Comparison of ENCODE assay signal across 1 cellular context in the genomic region with DNA sequence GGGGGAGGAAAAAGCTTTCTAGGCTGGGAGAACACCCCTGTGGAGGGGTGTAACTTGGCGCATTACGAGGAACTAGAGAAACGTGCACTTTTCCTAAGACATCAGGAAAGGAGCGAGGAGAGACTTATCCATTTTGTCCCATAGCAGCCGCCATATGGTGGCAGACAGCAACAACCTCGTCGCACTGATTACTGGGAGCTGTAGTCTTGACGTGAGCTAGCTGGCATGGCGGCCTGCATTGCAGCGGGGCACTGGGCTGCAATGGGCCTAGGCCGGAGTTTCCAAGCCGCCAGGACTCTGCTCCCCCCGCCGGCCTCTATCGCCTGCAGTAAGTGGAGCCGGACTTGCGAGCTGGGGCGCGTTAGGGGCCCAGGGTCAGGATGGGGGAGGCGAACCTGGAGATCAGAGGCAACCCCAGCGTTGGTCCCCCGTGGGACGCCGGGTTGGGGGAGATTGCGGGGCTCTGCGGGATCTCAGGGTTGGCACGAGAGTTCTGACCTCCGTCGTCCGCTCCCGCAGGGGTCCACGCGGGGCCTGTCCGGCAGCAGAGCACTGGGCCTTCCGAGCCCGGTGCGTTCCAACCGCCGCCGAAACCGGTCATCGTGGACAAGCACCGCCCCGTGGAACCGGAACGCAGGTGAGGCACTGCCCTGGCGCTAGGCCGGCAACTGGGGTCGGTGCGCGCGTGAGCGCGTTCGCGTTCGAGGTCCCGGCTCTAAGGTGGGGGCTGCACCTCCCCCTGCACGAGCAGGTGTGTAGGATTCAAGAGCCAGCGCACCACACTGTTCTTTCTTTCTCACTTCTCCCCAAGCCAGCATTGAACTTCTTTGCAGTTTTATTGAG.
A peak's percentile ranks its signal among the peaks of the same experiment; 100 is the strongest.
TF ChIP-seq lines count a peak whose summit lies in the region.

A gene (plus strand): TSS at position 201 of the 843 bp plus-strand sequence. CDS start 25 bp downstream, at position 226.

TF ChIP-seq in HepG2, 621 proteins besides CTCF, POLR2A, EP300 and RAD21 (continued from another document and continues in another):
- TF ChIP-seq, protein P1, sequence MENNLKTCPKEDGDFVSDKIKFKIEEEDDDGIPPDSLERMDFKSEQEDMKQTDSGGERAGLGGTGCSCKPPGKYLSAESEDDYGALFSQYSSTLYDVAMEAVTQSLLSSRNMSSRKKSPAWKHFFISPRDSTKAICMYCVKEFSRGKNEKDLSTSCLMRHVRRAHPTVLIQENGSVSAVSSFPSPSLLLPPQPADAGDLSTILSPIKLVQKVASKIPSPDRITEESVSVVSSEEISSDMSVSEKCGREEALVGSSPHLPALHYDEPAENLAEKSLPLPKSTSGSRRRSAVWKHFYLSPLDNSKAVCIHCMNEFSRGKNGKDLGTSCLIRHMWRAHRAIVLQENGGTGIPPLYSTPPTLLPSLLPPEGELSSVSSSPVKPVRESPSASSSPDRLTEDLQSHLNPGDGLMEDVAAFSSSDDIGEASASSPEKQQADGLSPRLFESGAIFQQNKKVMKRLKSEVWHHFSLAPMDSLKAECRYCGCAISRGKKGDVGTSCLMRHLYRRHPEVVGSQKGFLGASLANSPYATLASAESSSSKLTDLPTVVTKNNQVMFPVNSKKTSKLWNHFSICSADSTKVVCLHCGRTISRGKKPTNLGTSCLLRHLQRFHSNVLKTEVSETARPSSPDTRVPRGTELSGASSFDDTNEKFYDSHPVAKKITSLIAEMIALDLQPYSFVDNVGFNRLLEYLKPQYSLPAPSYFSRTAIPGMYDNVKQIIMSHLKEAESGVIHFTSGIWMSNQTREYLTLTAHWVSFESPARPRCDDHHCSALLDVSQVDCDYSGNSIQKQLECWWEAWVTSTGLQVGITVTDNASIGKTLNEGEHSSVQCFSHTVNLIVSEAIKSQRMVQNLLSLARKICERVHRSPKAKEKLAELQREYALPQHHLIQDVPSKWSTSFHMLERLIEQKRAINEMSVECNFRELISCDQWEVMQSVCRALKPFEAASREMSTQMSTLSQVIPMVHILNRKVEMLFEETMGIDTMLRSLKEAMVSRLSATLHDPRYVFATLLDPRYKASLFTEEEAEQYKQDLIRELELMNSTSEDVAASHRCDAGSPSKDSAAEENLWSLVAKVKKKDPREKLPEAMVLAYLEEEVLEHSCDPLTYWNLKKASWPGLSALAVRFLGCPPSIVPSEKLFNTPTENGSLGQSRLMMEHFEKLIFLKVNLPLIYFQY (CRISPR knock-in tag; IDR thresholded peaks at IDR 0.05; ENCODE audit: borderline replicate concordance), result peak; percentile 76
- peak; percentile 15; the same call in 1 of the 2 replicates for TF ChIP-seq MED13 (CRISPR knock-in tag; IDR thresholded peaks at IDR 0.05)
- TF ChIP-seq, protein P2, sequence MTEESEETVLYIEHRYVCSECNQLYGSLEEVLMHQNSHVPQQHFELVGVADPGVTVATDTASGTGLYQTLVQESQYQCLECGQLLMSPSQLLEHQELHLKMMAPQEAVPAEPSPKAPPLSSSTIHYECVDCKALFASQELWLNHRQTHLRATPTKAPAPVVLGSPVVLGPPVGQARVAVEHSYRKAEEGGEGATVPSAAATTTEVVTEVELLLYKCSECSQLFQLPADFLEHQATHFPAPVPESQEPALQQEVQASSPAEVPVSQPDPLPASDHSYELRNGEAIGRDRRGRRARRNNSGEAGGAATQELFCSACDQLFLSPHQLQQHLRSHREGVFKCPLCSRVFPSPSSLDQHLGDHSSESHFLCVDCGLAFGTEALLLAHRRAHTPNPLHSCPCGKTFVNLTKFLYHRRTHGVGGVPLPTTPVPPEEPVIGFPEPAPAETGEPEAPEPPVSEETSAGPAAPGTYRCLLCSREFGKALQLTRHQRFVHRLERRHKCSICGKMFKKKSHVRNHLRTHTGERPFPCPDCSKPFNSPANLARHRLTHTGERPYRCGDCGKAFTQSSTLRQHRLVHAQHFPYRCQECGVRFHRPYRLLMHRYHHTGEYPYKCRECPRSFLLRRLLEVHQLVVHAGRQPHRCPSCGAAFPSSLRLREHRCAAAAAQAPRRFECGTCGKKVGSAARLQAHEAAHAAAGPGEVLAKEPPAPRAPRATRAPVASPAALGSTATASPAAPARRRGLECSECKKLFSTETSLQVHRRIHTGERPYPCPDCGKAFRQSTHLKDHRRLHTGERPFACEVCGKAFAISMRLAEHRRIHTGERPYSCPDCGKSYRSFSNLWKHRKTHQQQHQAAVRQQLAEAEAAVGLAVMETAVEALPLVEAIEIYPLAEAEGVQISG (CRISPR knock-in tag; IDR thresholded peaks at IDR 0.05), result peak; percentile 94
- TF ChIP-seq NFKBIZ (CRISPR knock-in tag; IDR thresholded peaks at IDR 0.05), result peak; percentile 82; the same call in 1 of the 2 replicates
- TF ChIP-seq HDAC2 (CRISPR knock-in tag; IDR thresholded peaks at IDR 0.05), result peak; percentile 80
- TF ChIP-seq ZSCAN21 (CRISPR knock-in tag; IDR thresholded peaks at IDR 0.05; ENCODE audit: borderline replicate concordance), result no peak; the same call in none of the 2 replicates
- peak; percentile 71 for TF ChIP-seq ZNF777 (CRISPR knock-in tag; IDR thresholded peaks at IDR 0.05)
- TF ChIP-seq ZNF343 (CRISPR knock-in tag; IDR thresholded peaks at IDR 0.05), result peak; percentile 99
- TF ChIP-seq, protein P3, sequence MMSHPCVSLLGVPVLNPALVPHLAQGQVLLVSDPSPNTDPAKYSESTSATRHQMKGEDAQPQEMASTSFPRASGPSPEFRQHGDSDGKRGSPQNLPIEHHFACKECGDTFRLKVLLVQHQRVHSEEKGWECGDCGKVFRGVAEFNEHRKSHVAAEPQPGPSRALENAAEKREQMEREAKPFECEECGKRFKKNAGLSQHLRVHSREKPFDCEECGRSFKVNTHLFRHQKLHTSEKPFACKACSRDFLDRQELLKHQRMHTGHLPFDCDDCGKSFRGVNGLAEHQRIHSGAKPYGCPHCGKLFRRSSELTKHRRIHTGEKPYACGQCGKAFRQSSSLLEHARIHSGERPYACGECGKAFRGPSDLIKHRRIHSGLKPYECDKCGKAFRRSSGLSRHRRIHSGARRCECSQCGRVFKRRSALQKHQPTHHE (CRISPR knock-in tag; IDR thresholded peaks at IDR 0.05; ENCODE audit: borderline replicate concordance), result peak; percentile 84; the same call in 1 of the 2 replicates
- peak; percentile 59; the same call in 1 of the 2 replicates for TF ChIP-seq SRY (CRISPR knock-in tag; IDR thresholded peaks at IDR 0.05)
- 0 out of 2 replicates have a peak, but pooled peaks have one; percentile 95 for TF ChIP-seq MZF1 (CRISPR knock-in tag; IDR thresholded peaks at IDR 0.05; ENCODE audit: borderline replicate concordance)
- TF ChIP-seq, protein P4, sequence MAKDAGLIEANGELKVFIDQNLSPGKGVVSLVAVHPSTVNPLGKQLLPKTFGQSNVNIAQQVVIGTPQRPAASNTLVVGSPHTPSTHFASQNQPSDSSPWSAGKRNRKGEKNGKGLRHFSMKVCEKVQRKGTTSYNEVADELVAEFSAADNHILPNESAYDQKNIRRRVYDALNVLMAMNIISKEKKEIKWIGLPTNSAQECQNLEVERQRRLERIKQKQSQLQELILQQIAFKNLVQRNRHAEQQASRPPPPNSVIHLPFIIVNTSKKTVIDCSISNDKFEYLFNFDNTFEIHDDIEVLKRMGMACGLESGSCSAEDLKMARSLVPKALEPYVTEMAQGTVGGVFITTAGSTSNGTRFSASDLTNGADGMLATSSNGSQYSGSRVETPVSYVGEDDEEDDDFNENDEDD (CRISPR knock-in tag; IDR thresholded peaks at IDR 0.05; ENCODE audit: borderline replicate concordance), result peak; percentile 57; the same call in 1 of the 2 replicates
- TF ChIP-seq ZNF441 (CRISPR knock-in tag; IDR thresholded peaks at IDR 0.05; ENCODE audit: borderline replicate concordance), result peak; percentile 70; the same call in 1 of the 2 replicates
- no peak for TF ChIP-seq ZNF562 (CRISPR knock-in tag; IDR thresholded peaks at IDR 0.05; ENCODE audit: borderline replicate concordance)
- TF ChIP-seq ZBTB38 (CRISPR knock-in tag; IDR thresholded peaks at IDR 0.05), result peak; percentile 75; the same call in 1 of the 2 replicates
- TF ChIP-seq ZNF124 (CRISPR knock-in tag; IDR thresholded peaks at IDR 0.05), result peak; percentile 81; the same call in 1 of the 2 replicates
- no peak for TF ChIP-seq ZNF749 (CRISPR knock-in tag; IDR thresholded peaks at IDR 0.05; ENCODE audit: borderline replicate concordance)
- TF ChIP-seq, protein P5, sequence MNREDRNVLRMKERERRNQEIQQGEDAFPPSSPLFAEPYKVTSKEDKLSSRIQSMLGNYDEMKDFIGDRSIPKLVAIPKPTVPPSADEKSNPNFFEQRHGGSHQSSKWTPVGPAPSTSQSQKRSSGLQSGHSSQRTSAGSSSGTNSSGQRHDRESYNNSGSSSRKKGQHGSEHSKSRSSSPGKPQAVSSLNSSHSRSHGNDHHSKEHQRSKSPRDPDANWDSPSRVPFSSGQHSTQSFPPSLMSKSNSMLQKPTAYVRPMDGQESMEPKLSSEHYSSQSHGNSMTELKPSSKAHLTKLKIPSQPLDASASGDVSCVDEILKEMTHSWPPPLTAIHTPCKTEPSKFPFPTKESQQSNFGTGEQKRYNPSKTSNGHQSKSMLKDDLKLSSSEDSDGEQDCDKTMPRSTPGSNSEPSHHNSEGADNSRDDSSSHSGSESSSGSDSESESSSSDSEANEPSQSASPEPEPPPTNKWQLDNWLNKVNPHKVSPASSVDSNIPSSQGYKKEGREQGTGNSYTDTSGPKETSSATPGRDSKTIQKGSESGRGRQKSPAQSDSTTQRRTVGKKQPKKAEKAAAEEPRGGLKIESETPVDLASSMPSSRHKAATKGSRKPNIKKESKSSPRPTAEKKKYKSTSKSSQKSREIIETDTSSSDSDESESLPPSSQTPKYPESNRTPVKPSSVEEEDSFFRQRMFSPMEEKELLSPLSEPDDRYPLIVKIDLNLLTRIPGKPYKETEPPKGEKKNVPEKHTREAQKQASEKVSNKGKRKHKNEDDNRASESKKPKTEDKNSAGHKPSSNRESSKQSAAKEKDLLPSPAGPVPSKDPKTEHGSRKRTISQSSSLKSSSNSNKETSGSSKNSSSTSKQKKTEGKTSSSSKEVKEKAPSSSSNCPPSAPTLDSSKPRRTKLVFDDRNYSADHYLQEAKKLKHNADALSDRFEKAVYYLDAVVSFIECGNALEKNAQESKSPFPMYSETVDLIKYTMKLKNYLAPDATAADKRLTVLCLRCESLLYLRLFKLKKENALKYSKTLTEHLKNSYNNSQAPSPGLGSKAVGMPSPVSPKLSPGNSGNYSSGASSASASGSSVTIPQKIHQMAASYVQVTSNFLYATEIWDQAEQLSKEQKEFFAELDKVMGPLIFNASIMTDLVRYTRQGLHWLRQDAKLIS (CRISPR knock-in tag; IDR thresholded peaks at IDR 0.05), result 0 out of 2 replicates have a peak, but pooled peaks have one; percentile 63
- peak; percentile 85 for TF ChIP-seq KDM2A (CRISPR knock-in tag; IDR thresholded peaks at IDR 0.05; ENCODE audit: borderline replicate concordance, low read depth)
- peak; percentile 83 for TF ChIP-seq KLF6 (CRISPR knock-in tag; IDR thresholded peaks at IDR 0.05)
- TF ChIP-seq, protein P6, sequence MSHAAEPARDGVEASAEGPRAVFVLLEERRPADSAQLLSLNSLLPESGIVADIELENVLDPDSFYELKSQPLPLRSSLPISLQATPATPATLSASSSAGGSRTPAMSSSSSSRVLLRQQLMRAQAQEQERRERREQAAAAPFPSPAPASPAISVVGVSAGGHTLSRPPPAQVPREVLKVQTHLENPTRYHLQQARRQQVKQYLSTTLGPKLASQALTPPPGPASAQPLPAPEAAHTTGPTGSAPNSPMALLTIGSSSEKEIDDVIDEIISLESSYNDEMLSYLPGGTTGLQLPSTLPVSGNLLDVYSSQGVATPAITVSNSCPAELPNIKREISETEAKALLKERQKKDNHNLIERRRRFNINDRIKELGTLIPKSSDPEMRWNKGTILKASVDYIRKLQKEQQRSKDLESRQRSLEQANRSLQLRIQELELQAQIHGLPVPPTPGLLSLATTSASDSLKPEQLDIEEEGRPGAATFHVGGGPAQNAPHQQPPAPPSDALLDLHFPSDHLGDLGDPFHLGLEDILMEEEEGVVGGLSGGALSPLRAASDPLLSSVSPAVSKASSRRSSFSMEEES (CRISPR knock-in tag; IDR thresholded peaks at IDR 0.05), result peak; percentile 31; the same call in 1 of the 2 replicates
- TF ChIP-seq ZNF468 (CRISPR knock-in tag; IDR thresholded peaks at IDR 0.05), result peak; percentile 79; the same call in 1 of the 2 replicates
- TF ChIP-seq ZNF484 (CRISPR knock-in tag; IDR thresholded peaks at IDR 0.05; ENCODE audit: borderline replicate concordance, low read depth), result no peak; the same call in 1 of the 2 replicates
- peak; percentile 94 for TF ChIP-seq ZNF546 (CRISPR knock-in tag; conservative IDR thresholded peaks at IDR 0.05)
- TF ChIP-seq MXD4 (CRISPR knock-in tag; IDR thresholded peaks at IDR 0.05), result peak; percentile 81
- TF ChIP-seq, protein P7, sequence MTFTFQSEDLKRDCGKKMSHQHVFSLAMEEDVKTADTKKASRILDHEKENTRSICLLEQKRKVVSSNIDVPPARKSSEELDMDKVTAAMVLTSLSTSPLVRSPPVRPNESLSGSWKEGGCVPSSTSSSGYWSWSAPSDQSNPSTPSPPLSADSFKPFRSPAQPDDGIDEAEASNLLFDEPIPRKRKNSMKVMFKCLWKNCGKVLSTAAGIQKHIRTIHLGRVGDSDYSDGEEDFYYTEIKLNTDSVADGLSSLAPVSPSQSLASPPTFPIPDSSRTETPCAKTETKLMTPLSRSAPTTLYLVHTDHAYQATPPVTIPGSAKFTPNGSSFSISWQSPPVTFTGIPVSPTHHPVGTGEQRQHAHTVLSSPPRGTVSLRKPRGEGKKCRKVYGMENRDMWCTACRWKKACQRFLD (CRISPR knock-in tag; IDR thresholded peaks at IDR 0.05; ENCODE audit: borderline replicate concordance), result peak; percentile 97
- TF ChIP-seq SP4 (CRISPR knock-in tag; IDR thresholded peaks at IDR 0.05), result peak; percentile 78
- TF ChIP-seq, protein P8, sequence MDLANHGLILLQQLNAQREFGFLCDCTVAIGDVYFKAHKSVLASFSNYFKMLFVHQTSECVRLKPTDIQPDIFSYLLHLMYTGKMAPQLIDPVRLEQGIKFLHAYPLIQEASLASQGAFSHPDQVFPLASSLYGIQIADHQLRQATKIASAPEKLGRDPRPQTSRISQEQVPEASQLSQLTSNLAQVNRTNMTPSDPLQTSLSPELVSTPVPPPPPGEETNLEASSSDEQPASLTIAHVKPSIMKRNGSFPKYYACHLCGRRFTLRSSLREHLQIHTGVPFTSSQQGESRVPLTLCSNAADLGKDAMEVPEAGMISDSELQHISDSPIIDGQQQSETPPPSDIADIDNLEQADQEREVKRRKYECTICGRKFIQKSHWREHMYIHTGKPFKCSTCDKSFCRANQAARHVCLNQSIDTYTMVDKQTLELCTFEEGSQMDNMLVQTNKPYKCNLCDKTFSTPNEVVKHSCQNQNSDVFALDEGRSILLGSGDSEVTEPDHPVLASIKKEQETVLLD (CRISPR knock-in tag; IDR thresholded peaks at IDR 0.05; ENCODE audit: low read depth), result peak; percentile 67
- peak; percentile 79 for TF ChIP-seq ZNF331 (CRISPR knock-in tag; IDR thresholded peaks at IDR 0.05)
- peak; percentile 82; the same call in 1 of the 2 replicates for TF ChIP-seq RNF2 (conservative IDR thresholded peaks at IDR 0.05; ENCODE audit: low read depth)
- TF ChIP-seq, protein P9, sequence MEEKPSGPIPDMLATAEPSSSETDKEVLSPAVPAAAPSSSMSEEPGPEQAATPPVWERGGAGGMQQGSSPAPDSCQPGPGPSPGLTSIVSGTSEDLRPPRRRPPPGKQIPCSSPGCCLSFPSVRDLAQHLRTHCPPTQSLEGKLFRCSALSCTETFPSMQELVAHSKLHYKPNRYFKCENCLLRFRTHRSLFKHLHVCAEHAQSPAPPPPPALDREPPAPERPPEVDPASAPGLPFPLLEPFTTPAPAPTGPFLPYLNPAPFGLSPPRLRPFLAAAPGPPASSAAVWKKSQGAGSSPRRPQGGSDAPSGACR (CRISPR knock-in tag; IDR thresholded peaks at IDR 0.05), result no peak; the same call in 1 of the 2 replicates
- TF ChIP-seq ZNF180 (CRISPR knock-in tag; IDR thresholded peaks at IDR 0.05; ENCODE audit: borderline replicate concordance, low read depth), result peak; percentile 28; the same call in 1 of the 2 replicates
- TF ChIP-seq SP1 (IDR thresholded peaks at IDR 0.05), result no peak
- peak; percentile 33; the same call in 1 of the 2 replicates for TF ChIP-seq SP1 (CRISPR knock-in tag; IDR thresholded peaks at IDR 0.05)
- peak; percentile 85 for TF ChIP-seq ZNF589 (CRISPR knock-in tag; conservative IDR thresholded peaks at IDR 0.05)
- peak; percentile 44 for TF ChIP-seq GATAD2A (CRISPR knock-in tag; IDR thresholded peaks at IDR 0.05)
- peak; percentile 93 for TF ChIP-seq ZNF747 (CRISPR knock-in tag; IDR thresholded peaks at IDR 0.05; ENCODE audit: borderline replicate concordance)
